In the genomic region with DNA sequence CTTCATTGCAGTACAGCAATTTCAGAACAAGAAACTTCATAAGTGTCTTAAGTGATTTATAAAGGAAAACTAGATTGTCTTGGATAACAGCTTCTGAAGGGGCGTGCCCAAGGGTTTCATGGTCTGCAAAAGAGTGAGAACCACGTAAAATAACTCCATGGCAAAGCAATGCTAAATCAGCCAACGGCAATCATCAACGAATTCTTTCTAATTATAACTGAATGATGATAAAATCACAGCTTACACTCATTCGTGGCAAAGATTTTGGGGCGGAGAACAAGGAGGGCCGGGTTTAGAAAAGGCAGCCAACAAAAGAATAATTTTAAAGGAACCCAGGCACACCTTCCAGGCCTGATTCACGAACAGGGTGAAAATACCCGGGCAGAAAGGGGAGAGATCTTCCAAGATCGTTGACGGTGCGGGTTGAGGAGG, we compare ENCODE assay signal across 8 cellular contexts. TPM values are rescaled to one million over a fixed set of nuclear protein-coding genes. Genes with fewer than 3 reads are reported as not detected.
DNase-seq lines count a peak whose midpoint lies in the region; ATAC-seq, FAIRE-seq and TF ChIP-seq lines count a peak whose summit lies in the region.

No MANE protein-coding gene starts in this region.

- ATAC-seq in stimulated activated naive CD8-positive, alpha-beta T cell treated with anti-CD3 and anti-CD28 coated beads, Interleukin-15, amount 100 ng/mL, for 72 hours, result no peak

- peaks cover 8 to 12% of the 10 kb centered on the region in 2 donors for H3K4me1 ChIP-seq in kidney (ENCODE audit: control insufficient read depth in 1 of 2, insufficient read depth in 1 of 2, low read depth in 1 of 2, low read length in 2 of 2)

- peak overlapping the region; percentile 93 to 99 (median 96) for H3K4me3 Mint-ChIP-seq in brain
- H3K4me3 Mint-ChIP-seq in stimulated activated naive CD8-positive, alpha-beta T cell treated with anti-CD3 and anti-CD28 coated beads, Interleukin-15, amount 100 ng/mL, for 72 hours, result peak overlapping the region; percentile 90 to 92

- peak overlapping the region; percentile 95 to 99 (median 99) for H3K27ac Mint-ChIP-seq in brain
- peak overlapping the region; percentile 94 to 97 for H3K27ac Mint-ChIP-seq in stimulated activated naive CD8-positive, alpha-beta T cell treated with anti-CD3 and anti-CD28 coated beads, Interleukin-15, amount 100 ng/mL, for 72 hours

- no peaks in the 10 kb centered on the region for H3K9me3 ChIP-seq in kidney (ENCODE audit: control insufficient read depth in 1 of 2, low read length in 2 of 2)

- H3K9me3 Mint-ChIP-seq in brain, result peaks cover 0 to 11% (median 4%) of the 10 kb centered on the region in 5 experiments
- no peaks in the 10 kb centered on the region for H3K9me3 Mint-ChIP-seq in stimulated activated naive CD8-positive, alpha-beta T cell treated with anti-CD3 and anti-CD28 coated beads, Interleukin-15, amount 100 ng/mL, for 72 hours

- DNase-seq in activated T-cell treated with anti-CD3 and anti-CD28 coated beads for 4 hours (peak; percentile 9), NCI-H1417 treated with DMSO at 0.1 percent for 48 hours (lab: John Stamatoyannopoulos, UW) (peak; percentile 7), kidney (no peak)
- DNase-seq in activated T-cell treated with anti-CD3 and anti-CD28 coated beads, Interleukin-2, amount 50 U/mL, for 1 hour, result no peak
- peak in 1 of 2 donors; percentile 2 for DNase-seq in stimulated activated naive CD8-positive, alpha-beta T cell treated with anti-CD3 and anti-CD28 coated beads, Interleukin-15, amount 100 ng/mL, for 72 hours
- no peak for DNase-seq in activated effector memory CD4-positive, alpha-beta T cell treated with Interleukin-2 at 50 U/mL for 16 hours
- DNase-seq in stimulated activated CD4-positive, alpha-beta T cell treated with anti-CD3 and anti-CD28 coated beads, Interleukin-1b, Interleukin-23, amount 100 ng/mL, for 48 hours, result no peak

- no peak for TF ChIP-seq CTCF in brain (conservative IDR thresholded peaks at IDR 0.05)
- TF ChIP-seq CTCF in kidney (IDR thresholded peaks at IDR 0.05; ENCODE audit: borderline replicate concordance, extremely low read depth, insufficient read depth), result no peak

- peaks cover 10% of the 10 kb centered on the region for H3K27me3 Mint-ChIP-seq in brain
- H3K27me3 Mint-ChIP-seq in stimulated activated naive CD8-positive, alpha-beta T cell treated with anti-CD3 and anti-CD28 coated beads, Interleukin-15, amount 100 ng/mL, for 72 hours, result no peaks in the 10 kb centered on the region

- peak overlapping the region; percentile 93 to 96 for H3K4me3 ChIP-seq in kidney (ENCODE audit: low read length in 2 of 2)

- peak overlapping the region; percentile 94 to 97 for H3K9ac ChIP-seq in kidney (ENCODE audit: low read length in 2 of 2)

- H3K27ac ChIP-seq in kidney (ENCODE audit: low read depth in 2 of 2, low read length in 2 of 2), result peak overlapping the region; percentile 92 to 93

- H3K36me3 Mint-ChIP-seq in brain, result no peaks in the 10 kb centered on the region

- no peaks in the 10 kb centered on the region for H3K36me3 ChIP-seq in kidney (ENCODE audit: control insufficient read depth in 1 of 2, insufficient read depth in 2 of 2, low read length in 2 of 2)

- FAIRE-seq in kidney (lab: Jason Lieb, UNC), result no peak

- intact Hi-C loops in kidney (cut with DNase I), result no loop called here

- H3K4me1 Mint-ChIP-seq in brain, result peaks cover 59% of the 10 kb centered on the region
- peaks cover 50% of the 10 kb centered on the region for H3K4me1 Mint-ChIP-seq in stimulated activated naive CD8-positive, alpha-beta T cell treated with anti-CD3 and anti-CD28 coated beads, Interleukin-15, amount 100 ng/mL, for 72 hours

RNA-seq across cellular contexts. Expression of a gene that starts 0.6 kb away (rescaled TPM):
- polyA plus RNA-seq in brain (ENCODE audit: insufficient read depth, low read depth, low replicate concordance) (2.1 TPM), kidney (ENCODE audit: insufficient read depth, low read depth, low replicate concordance) (2.6 TPM)
- total RNA-seq in kidney, result 14.3 TPM

RNA-seq across cellular contexts. Expression of a gene that starts 54.0 kb away (rescaled TPM):
- 3.2 TPM for polyA plus RNA-seq in brain (ENCODE audit: insufficient read depth, low read depth, low replicate concordance)
- 0.69 TPM for total RNA-seq in kidney
- polyA plus RNA-seq in kidney (ENCODE audit: insufficient read depth, low read depth, low replicate concordance), result 0.06 TPM

Comparison
In these comparisons a context has a peak if more than half of its experiments do, and no peak if none do; other contexts are left out.
1. DNase-seq: peak in activated T-cell treated with anti-CD3 and anti-CD28 coated beads for 4 hours (single experiment) and NCI-H1417 treated with DMSO at 0.1 percent for 48 hours (single experiment); none in activated T-cell treated with anti-CD3 and anti-CD28 coated beads, Interleukin-2, amount 50 U/mL, for 1 hour (single experiment), kidney (single experiment), activated effector memory CD4-positive, alpha-beta T cell treated with Interleukin-2 at 50 U/mL for 16 hours (single experiment) and stimulated activated CD4-positive, alpha-beta T cell treated with anti-CD3 and anti-CD28 coated beads, Interleukin-1b, Interleukin-23, amount 100 ng/mL, for 48 hours (single experiment).